Comparison of ENCODE assay signal across 8 cellular contexts in the genomic region with DNA sequence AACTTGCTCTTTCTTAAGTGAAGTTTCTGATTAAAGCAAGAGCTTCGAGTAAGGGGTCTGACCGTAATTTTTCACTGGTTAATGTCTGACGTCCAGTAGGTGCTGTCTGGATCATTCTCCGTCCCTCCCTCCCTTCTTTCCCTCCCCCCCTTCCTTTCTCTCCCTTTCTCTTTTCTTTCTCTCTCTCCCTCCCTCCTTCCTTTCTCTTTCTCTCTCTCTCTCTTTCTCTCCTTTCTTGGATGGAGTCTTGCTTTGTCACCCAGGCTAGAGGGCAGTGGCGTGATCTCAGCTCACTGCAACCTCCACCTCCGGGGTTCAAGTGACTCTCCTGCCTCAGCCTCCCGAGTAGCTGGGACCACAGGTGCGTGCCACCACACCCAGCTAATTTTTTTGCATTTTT. TPM values are rescaled to one million over a fixed set of nuclear protein-coding genes. Genes with fewer than 3 reads are reported as not detected.
DNase-seq lines count a peak whose midpoint lies in the region; ATAC-seq, FAIRE-seq and TF ChIP-seq lines count a peak whose summit lies in the region.
"Not testable (repeated sequence)": the region's sequence is repeated elsewhere in the genome, so short reads cannot be mapped to it uniquely, and the experiment has no call there.
"Had no signal": no experiment of that assay in that cellular context is flagged by ENCODE, and none has a peak within 500 bp of the region (broad histone marks: within the 10 kb centered on the region; RNA-seq: fewer than 3 reads in every experiment).

No MANE protein-coding gene starts in this region.

- H3K9ac ChIP-seq in OCI-LY1 (ENCODE audit: low read length) = peak overlapping the region; percentile 74; the same call in 1 of the 2 replicates
- H3K9ac ChIP-seq in GM12878 (ENCODE audit: control insufficient read depth, insufficient read depth, low read length); skeletal muscle tissue (ENCODE audit: low read depth in 1 of 3, low read length in 3 of 3): not testable (repeated sequence)

- BruUV-seq in GM12878 (replicated peaks; lab: Mats Ljungman, UMichigan) = not testable (repeated sequence)

- H3F3A ChIP-seq in OCI-LY1 (ENCODE audit: insufficient read depth, low read length) = not testable (repeated sequence)

- H3K27me3 Mint-ChIP-seq in activated CD4-positive, alpha-beta T cell treated with anti-CD3 and anti-CD28 coated beads, Interleukin-2, amount 10 ng/mL, durations not matched to agents 7 days and 5 days; naive thymus-derived CD4-positive, alpha-beta T cell: not testable (repeated sequence)

- H3K9me3 ChIP-seq in OCI-LY1 (ENCODE audit: low read length); GM12878 (replicated peaks; ENCODE audit: control insufficient read depth, insufficient read depth, low read length); gastroesophageal sphincter; naive thymus-derived CD4-positive, alpha-beta T cell (ENCODE audit: control insufficient read depth in 2 of 3, low read length in 3 of 3); skeletal muscle tissue (ENCODE audit: control insufficient read depth in 3 of 3, low read length in 3 of 3): not testable (repeated sequence)

- peaks cover 18% of the 10 kb centered on the region for H3K4me1 ChIP-seq in OCI-LY1 (ENCODE audit: insufficient read depth, low read length, severe bottlenecking)
- not testable (repeated sequence) for H3K4me1 ChIP-seq in GM12878 (ENCODE audit: control insufficient read depth, insufficient read depth, low read length); naive thymus-derived CD4-positive, alpha-beta T cell (ENCODE audit: control insufficient read depth in 2 of 2, insufficient read depth in 2 of 2, low read length in 2 of 2); skeletal muscle tissue (ENCODE audit: control insufficient read depth in 3 of 3, insufficient read depth in 3 of 3, low read length in 3 of 3)
- H3K4me1 ChIP-seq in gastroesophageal sphincter = peaks cover 0 to 18% (median 0%) of the 10 kb centered on the region in 3 donors

- not testable (repeated sequence) for H3K9me2 ChIP-seq in OCI-LY1 (ENCODE audit: low read depth, low read length)

- H3K27ac Mint-ChIP-seq in activated CD4-positive, alpha-beta T cell treated with anti-CD3 and anti-CD28 coated beads, Interleukin-2, amount 10 ng/mL, durations not matched to agents 7 days and 5 days = peak overlapping the region; percentile 96
- peak overlapping the region in 6 of 9 donors; percentile 77 to 95 (median 90) for H3K27ac Mint-ChIP-seq in naive thymus-derived CD4-positive, alpha-beta T cell

- H3K9me3 Mint-ChIP-seq in activated CD4-positive, alpha-beta T cell treated with anti-CD3 and anti-CD28 coated beads, Interleukin-2, amount 10 ng/mL, durations not matched to agents 7 days and 5 days; naive thymus-derived CD4-positive, alpha-beta T cell: not testable (repeated sequence)

- not testable (repeated sequence) for ATAC-seq in GM12878; gastroesophageal sphincter; naive thymus-derived CD4-positive, alpha-beta T cell

- RAD21 ChIA-PET in GM12878 (lab: Charles Lee; ENCODE audit: unreplicated experiment) = not testable (repeated sequence)

- not testable (repeated sequence) for TF ChIP-seq EP300 in GM12878 (IDR thresholded peaks at IDR 0.05; ENCODE audit: borderline replicate concordance in 1 of 2, control insufficient read depth in 1 of 2, low read depth in 2 of 2, low read length in 2 of 2); gastroesophageal sphincter (IDR thresholded peaks at IDR 0.05)

- POLR2A ChIA-PET in activated CD4-positive, alpha-beta T cell treated with anti-CD3 and anti-CD28 coated beads, Interleukin-2, amount 10 ng/mL, durations not matched to agents 7 days and 5 days (lab: Charles Lee); GM12878 (lab: Charles Lee); naive thymus-derived CD4-positive, alpha-beta T cell (lab: Charles Lee): not testable (repeated sequence)

- H2AFZ ChIP-seq in OCI-LY1 (ENCODE audit: low read length); GM12878 (ENCODE audit: control insufficient read depth, low read depth, low read length): not testable (repeated sequence)

- not testable (repeated sequence) for TF ChIP-seq CTCF in OCI-LY1 (IDR thresholded peaks at IDR 0.05; ENCODE audit: low read length); GM12878 (IDR thresholded peaks at IDR 0.05 in 2 of 3, conservative IDR thresholded peaks at IDR 0.05 in 1 of 3; ENCODE audit: control insufficient read depth in 2 of 3, extremely low read depth in 1 of 3, insufficient read depth in 1 of 3, low read depth in 3 of 3, low read length in 3 of 3); gastroesophageal sphincter (IDR thresholded peaks at IDR 0.05)

- not testable (repeated sequence) for TF ChIP-seq RAD21 in GM12878 (IDR thresholded peaks at IDR 0.05; ENCODE audit: insufficient read depth, low read depth, low read length)

- not testable (repeated sequence) for H3K36me3 Mint-ChIP-seq in activated CD4-positive, alpha-beta T cell treated with anti-CD3 and anti-CD28 coated beads, Interleukin-2, amount 10 ng/mL, durations not matched to agents 7 days and 5 days (ENCODE audit: low read depth); naive thymus-derived CD4-positive, alpha-beta T cell

- CTCF ChIA-PET in activated CD4-positive, alpha-beta T cell treated with anti-CD3 and anti-CD28 coated beads, Interleukin-2, amount 10 ng/mL, durations not matched to agents 7 days and 5 days (lab: Charles Lee) = interaction anchor here (1.0 kb wide), 1 partner anchor 8 kb away, joined by 3 read pairs; no protein-coding TSS in a partner anchor
- CTCF ChIA-PET in GM12878 (lab: Yijun Ruan, JAX); naive thymus-derived CD4-positive, alpha-beta T cell (lab: Charles Lee): not testable (repeated sequence)

- not testable (repeated sequence) for DNase-seq in GM19239 (ENCODE audit: insufficient read length, low spot score); activated CD4-positive, alpha-beta T cell treated with anti-CD3 and anti-CD28 coated beads, Interleukin-2, amount 10 ng/mL, durations not matched to agents 7 days and 5 days; GM12878 (ENCODE audit: low read depth, low spot score); naive thymus-derived CD4-positive, alpha-beta T cell

- H3K36me3 ChIP-seq in OCI-LY1 (ENCODE audit: insufficient read depth, low read length); GM12878 (ENCODE audit: control insufficient read depth in 2 of 2, insufficient read depth in 2 of 2, low read length in 1 of 2); gastroesophageal sphincter; naive thymus-derived CD4-positive, alpha-beta T cell (ENCODE audit: control insufficient read depth in 2 of 3, insufficient read depth in 3 of 3, low read length in 3 of 3); skeletal muscle tissue (ENCODE audit: control insufficient read depth in 3 of 3, insufficient read depth in 3 of 3, low read length in 3 of 3): not testable (repeated sequence)

- H3K27me3 ChIP-seq in OCI-LY1 (ENCODE audit: insufficient read depth, low read length); GM12878 (replicated peaks in 1 of 2; ENCODE audit: control insufficient read depth in 2 of 2, insufficient read depth in 2 of 2, low read length in 1 of 2); gastroesophageal sphincter; naive thymus-derived CD4-positive, alpha-beta T cell (ENCODE audit: control insufficient read depth in 2 of 2, insufficient read depth in 2 of 2, low read length in 2 of 2); skeletal muscle tissue (ENCODE audit: control insufficient read depth in 3 of 3, insufficient read depth in 3 of 3, low read length in 3 of 3): not testable (repeated sequence)

- peak; percentile 47 for FAIRE-seq in GM19239 (lab: Jason Lieb, UNC)
- not testable (repeated sequence) for FAIRE-seq in GM12878 (lab: Jason Lieb, UNC)

- TF ChIP-seq POLR2A in GM12878 (IDR thresholded peaks at IDR 0.05; ENCODE audit: low read depth, low read length); gastroesophageal sphincter (IDR thresholded peaks at IDR 0.05): not testable (repeated sequence)

- not testable (repeated sequence) for H3K79me2 ChIP-seq in OCI-LY1 (ENCODE audit: insufficient read depth, low read length); GM12878 (ENCODE audit: control insufficient read depth, insufficient read depth, low read length)

- WGBS in GM12878 (ENCODE audit: insufficient coverage, insufficient replicate concordance, low lambda C conversion rate, missing lambda C conversion rate) = 43% methylated on average over 8 of the region's 8 CpGs
- WGBS in gastroesophageal sphincter (ENCODE audit: low coverage in 1 of 2), 2 donors = 54 to 65% methylated on average over 4 to 7 of the region's 8 CpGs

- in situ Hi-C loops in GM12878 (cut with MboI) = not testable (repeated sequence)

- H3K27ac ChIP-seq in OCI-LY1 (ENCODE audit: low read depth, low read length, poor library complexity, severe bottlenecking); GM12878 (ENCODE audit: control insufficient read depth, insufficient read depth); gastroesophageal sphincter; naive thymus-derived CD4-positive, alpha-beta T cell (ENCODE audit: low read depth, low read length); skeletal muscle tissue (ENCODE audit: low read depth, low read length): not testable (repeated sequence)

- H3K4me1 Mint-ChIP-seq in activated CD4-positive, alpha-beta T cell treated with anti-CD3 and anti-CD28 coated beads, Interleukin-2, amount 10 ng/mL, durations not matched to agents 7 days and 5 days = peaks cover 26% of the 10 kb centered on the region
- H3K4me1 Mint-ChIP-seq in naive thymus-derived CD4-positive, alpha-beta T cell = peaks cover 7 to 25% (median 21%) of the 10 kb centered on the region in 7 donors

- peak overlapping the region; percentile 77 for H3K4me3 ChIP-seq in OCI-LY1 (ENCODE audit: low read depth, low read length, poor library complexity, severe bottlenecking)
- H3K4me3 ChIP-seq in GM12878 = peak overlapping the region; percentile 67; the same call in 1 of the 2 replicates
- peak overlapping the region; percentile 71 to 86 for H3K4me3 ChIP-seq in gastroesophageal sphincter
- not testable (repeated sequence) for H3K4me3 ChIP-seq in naive thymus-derived CD4-positive, alpha-beta T cell (ENCODE audit: low read length)
- H3K4me3 ChIP-seq in skeletal muscle tissue (ENCODE audit: low read length in 3 of 3) = peak overlapping the region in 2 of 3 donors; percentile 69 to 90

- intact Hi-C loops in GM12878 (cut with micrococcal nuclease; ENCODE audit: unreplicated experiment) = loop anchor here (10.0 kb wide), 1 partner anchor 196 kb away; no protein-coding TSS in a partner anchor
- intact Hi-C loops in naive thymus-derived CD4-positive, alpha-beta T cell (cut with micrococcal nuclease) = loop anchor here (1.0 to 10.0 kb wide), 6 partner anchors 62 to 1473 kb away; a partner anchor contains a TSS

- peak overlapping the region; percentile 85 for H3K4me3 Mint-ChIP-seq in activated CD4-positive, alpha-beta T cell treated with anti-CD3 and anti-CD28 coated beads, Interleukin-2, amount 10 ng/mL, durations not matched to agents 7 days and 5 days
- peak overlapping the region in 8 of 10 donors; percentile 31 to 99 (median 94) for H3K4me3 Mint-ChIP-seq in naive thymus-derived CD4-positive, alpha-beta T cell

- SMC1A ChIA-PET in GM12878 (lab: Charles Lee; ENCODE audit: uncharacterized antibody, unreplicated experiment) = interaction anchor here (1.1 kb wide), 1 partner anchor 68 kb away, joined by 3 read pairs; no protein-coding TSS in a partner anchor

- peak overlapping the region; percentile 73 for H3K4me2 ChIP-seq in OCI-LY1 (ENCODE audit: low read length)
- H3K4me2 ChIP-seq in GM12878 (ENCODE audit: control insufficient read depth, insufficient read depth) = peak overlapping the region; percentile 76; the same call in 1 of the 2 replicates

- not testable (repeated sequence) for H4K20me1 ChIP-seq in OCI-LY1 (ENCODE audit: insufficient read depth, low read length); GM12878 (ENCODE audit: control insufficient read depth, insufficient read depth)

RNA-seq across cellular contexts. Expression of a gene that starts 0.8 kb away (rescaled TPM):
- 10 to 100 TPM; 13.2 to 14.8 TPM for total RNA-seq in activated CD4-positive, alpha-beta T cell treated with anti-CD3 and anti-CD28 coated beads, Interleukin-2, amount 10 ng/mL, durations not matched to agents 7 days and 5 days
- total RNA-seq in GM12878 (2013; cell fraction: nucleolus; rRNA removed) = 19.3 and 25.3 TPM in 2 replicates
- 7.6 and 11.3 TPM in 2 replicates for total RNA-seq in GM12878 (2014; rRNA removed)
- 8.7 and 10.5 TPM in 2 replicates for total RNA-seq in GM12878 (2014; rRNA removed; fragmentation: Illumina TruSeq; extraction: Trizol)
- 7.7 and 8.9 TPM in 2 replicates for total RNA-seq in GM12878 (2021)
- polyA plus RNA-seq in GM12878 (2011; ENCODE audit: low read depth) = 9.8 TPM
- polyA plus RNA-seq in GM12878 (2011; rRNA removed) = 13.4 and 20.8 TPM in 2 replicates
- polyA plus RNA-seq in GM12878 (2011; cell fraction: cytosol; rRNA removed) = 4.9 and 5.1 TPM in 2 replicates
- polyA plus RNA-seq in GM12878 (2011; cell fraction: nucleus; rRNA removed) = 22.5 and 23.8 TPM in 2 replicates
- 8.9 and 12.5 TPM in 2 replicates for polyA plus RNA-seq in GM12878 (2012)
- 10.9 and 14.2 TPM in 2 replicates for polyA plus RNA-seq in GM12878 (2014; fragmentation: Illumina TruSeq; extraction: Trizol)
- 10 to 100 TPM; 14.5 to 16.7 TPM for polyA plus RNA-seq in GM12878 (2014; fragmentation: Nextera tagmentation; extraction: Ambion mirVana)
- 11.7 and 14.6 TPM in 2 replicates for polyA plus RNA-seq in GM12878 (2014; rRNA removed)
- 10 to 100 TPM; 16.4 to 17.0 TPM for polyA plus RNA-seq in GM12878 (2016; fragmentation: Nextera tagmentation; extraction: Ambion mirVana)
- 8.0 and 8.8 TPM in 2 replicates for polyA minus RNA-seq in GM12878 (2011; rRNA and poly(A)+ RNA removed)
- polyA minus RNA-seq in GM12878 (2011; cell fraction: cytosol; rRNA and poly(A)+ RNA removed) = 1.9 and 2.5 TPM in 2 replicates
- 6.8 and 7.3 TPM in 2 replicates for polyA minus RNA-seq in GM12878 (2011; cell fraction: nucleus; rRNA and poly(A)+ RNA removed)
- 10 to 100 TPM in 1 of 4 donors, 1 to 10 TPM in 3; 7.8 to 12.9 (median 8.4) TPM for total RNA-seq in gastroesophageal sphincter
- total RNA-seq in naive thymus-derived CD4-positive, alpha-beta T cell = 10 to 100 TPM; 10.7 to 14.3 (median 13.8) TPM
- 1 to 10 TPM; 5.5 to 7.4 TPM for polyA plus RNA-seq in naive thymus-derived CD4-positive, alpha-beta T cell
- total RNA-seq in skeletal muscle tissue = 5.7 TPM

RNA-seq across cellular contexts. Expression of a gene that starts 46.6 kb away (rescaled TPM):
- not detected for total RNA-seq in activated CD4-positive, alpha-beta T cell treated with anti-CD3 and anti-CD28 coated beads, Interleukin-2, amount 10 ng/mL, durations not matched to agents 7 days and 5 days
- not detected in 2 replicates for total RNA-seq in GM12878 (2013; cell fraction: nucleolus; rRNA removed)
- total RNA-seq in GM12878 (2014; rRNA removed) = not detected in 2 replicates
- total RNA-seq in GM12878 (2014; rRNA removed; fragmentation: Illumina TruSeq; extraction: Trizol) = not detected in 2 replicates
- total RNA-seq in GM12878 (2021) = not detected in 2 replicates
- not detected for polyA plus RNA-seq in GM12878 (2011; ENCODE audit: low read depth)
- polyA plus RNA-seq in GM12878 (2011; rRNA removed) = not detected in 2 replicates
- polyA plus RNA-seq in GM12878 (2011; cell fraction: cytosol; rRNA removed) = not detected in 2 replicates
- not detected in 2 replicates for polyA plus RNA-seq in GM12878 (2011; cell fraction: nucleus; rRNA removed)
- not detected in 2 replicates for polyA plus RNA-seq in GM12878 (2012)
- not detected in 2 replicates for polyA plus RNA-seq in GM12878 (2014; fragmentation: Illumina TruSeq; extraction: Trizol)
- polyA plus RNA-seq in GM12878 (2014; fragmentation: Nextera tagmentation; extraction: Ambion mirVana) = not detected
- not detected in 2 replicates for polyA plus RNA-seq in GM12878 (2014; rRNA removed)
- polyA plus RNA-seq in GM12878 (2016; fragmentation: Nextera tagmentation; extraction: Ambion mirVana) = not detected
- polyA minus RNA-seq in GM12878 (2011; rRNA and poly(A)+ RNA removed) = not detected in 2 replicates
- polyA minus RNA-seq in GM12878 (2011; cell fraction: cytosol; rRNA and poly(A)+ RNA removed) = not detected in 2 replicates
- not detected in 2 replicates for polyA minus RNA-seq in GM12878 (2011; cell fraction: nucleus; rRNA and poly(A)+ RNA removed)
- total RNA-seq in gastroesophageal sphincter = not detected
- not detected for total RNA-seq in naive thymus-derived CD4-positive, alpha-beta T cell
- polyA plus RNA-seq in naive thymus-derived CD4-positive, alpha-beta T cell = not detected
- total RNA-seq in skeletal muscle tissue = not detected
- total RNA-seq: left lobe of liver had no signal
